Comparison of ENCODE assay signal across 1 cellular context in genomic region chr5:154273028-154273617, GRCh38.
TF ChIP-seq lines count a peak whose summit lies in the region.

No MANE protein-coding gene starts in this region.

TF ChIP-seq in SK-N-SH treated with all-trans-retinoic acid at 6 μM for 48 hours, 23 proteins besides CTCF, POLR2A, EP300 and RAD21 (continued from another document):
- TF ChIP-seq PPARA (CRISPR knock-in tag; IDR thresholded peaks at IDR 0.05; ENCODE audit: borderline replicate concordance), result no peak
- TF ChIP-seq, protein P1, sequence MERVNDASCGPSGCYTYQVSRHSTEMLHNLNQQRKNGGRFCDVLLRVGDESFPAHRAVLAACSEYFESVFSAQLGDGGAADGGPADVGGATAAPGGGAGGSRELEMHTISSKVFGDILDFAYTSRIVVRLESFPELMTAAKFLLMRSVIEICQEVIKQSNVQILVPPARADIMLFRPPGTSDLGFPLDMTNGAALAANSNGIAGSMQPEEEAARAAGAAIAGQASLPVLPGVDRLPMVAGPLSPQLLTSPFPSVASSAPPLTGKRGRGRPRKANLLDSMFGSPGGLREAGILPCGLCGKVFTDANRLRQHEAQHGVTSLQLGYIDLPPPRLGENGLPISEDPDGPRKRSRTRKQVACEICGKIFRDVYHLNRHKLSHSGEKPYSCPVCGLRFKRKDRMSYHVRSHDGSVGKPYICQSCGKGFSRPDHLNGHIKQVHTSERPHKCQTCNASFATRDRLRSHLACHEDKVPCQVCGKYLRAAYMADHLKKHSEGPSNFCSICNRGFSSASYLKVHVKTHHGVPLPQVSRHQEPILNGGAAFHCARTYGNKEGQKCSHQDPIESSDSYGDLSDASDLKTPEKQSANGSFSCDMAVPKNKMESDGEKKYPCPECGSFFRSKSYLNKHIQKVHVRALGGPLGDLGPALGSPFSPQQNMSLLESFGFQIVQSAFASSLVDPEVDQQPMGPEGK (CRISPR knock-in tag; IDR thresholded peaks at IDR 0.05; ENCODE audit: borderline replicate concordance), result no peak
- TF ChIP-seq ZFP30 (CRISPR knock-in tag; IDR thresholded peaks at IDR 0.05), result no peak
- no peak for TF ChIP-seq TOX (CRISPR knock-in tag; IDR thresholded peaks at IDR 0.05; ENCODE audit: borderline replicate concordance)
- no peak for TF ChIP-seq ARNTL (CRISPR knock-in tag; IDR thresholded peaks at IDR 0.05; ENCODE audit: borderline replicate concordance, low read depth)
- no peak for TF ChIP-seq ISL1 (CRISPR knock-in tag; IDR thresholded peaks at IDR 0.05)
